8 cellular contexts compared by ENCODE assay signal in the genomic region with DNA sequence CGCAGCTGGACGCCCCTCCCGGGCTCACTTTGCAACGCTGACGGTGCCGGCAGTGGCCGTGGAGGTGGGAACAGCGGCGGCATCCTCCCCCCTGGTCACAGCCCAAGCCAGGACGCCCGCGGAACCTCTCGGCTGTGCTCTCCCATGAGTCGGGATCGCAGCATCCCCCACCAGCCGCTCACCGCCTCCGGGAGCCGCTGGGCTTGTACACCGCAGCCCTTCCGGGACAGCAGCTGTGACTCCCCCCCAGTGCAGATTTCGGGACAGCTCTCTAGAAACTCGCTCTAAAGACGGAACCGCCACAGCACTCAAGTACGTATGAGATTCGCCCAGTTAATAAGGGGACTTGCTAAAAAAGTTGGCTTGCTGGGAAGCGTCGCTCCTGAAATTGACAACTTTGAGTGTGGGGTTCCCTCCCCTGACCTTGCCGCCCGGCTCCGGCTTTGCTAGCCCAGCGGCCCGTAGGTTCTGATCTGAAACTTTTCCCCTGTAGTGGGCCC. TPM values are rescaled to one million over a fixed set of nuclear protein-coding genes. Genes with fewer than 3 reads are reported as not detected.
DNase-seq lines count a peak whose midpoint lies in the region; ATAC-seq, FAIRE-seq and TF ChIP-seq lines count a peak whose summit lies in the region.

No MANE protein-coding gene starts in this region.

- in situ Hi-C loops in KBM-7 (cut with MboI; ENCODE audit: low pct_unique_long_range_greater_than_20kb, low sequenced_read_pairs), result no loop called here

- H3K79me2 ChIP-seq in keratinocyte (ENCODE audit: control insufficient read depth, insufficient read depth, low read length), result no peaks in the 10 kb centered on the region

- H3K4me1 ChIP-seq in BLaER1 (peaks cover 53% of the 10 kb centered on the region), keratinocyte (ENCODE audit: control insufficient read depth, extremely low read depth, insufficient read depth, low read length) (peaks cover 29% of the 10 kb centered on the region), subcutaneous abdominal adipose tissue (ENCODE audit: control insufficient read depth in 5 of 5, insufficient read depth in 5 of 5, low read length in 5 of 5) (peaks cover 0 to 65% (median 59%) of the 10 kb centered on the region in 5 donors)

- TF ChIP-seq CTCF in HL-60 (IDR thresholded peaks at IDR 0.05; ENCODE audit: insufficient read depth, low read length) (no peak), keratinocyte (optimal IDR thresholded peaks at IDR 0.05 in 1 of 3, IDR thresholded peaks at IDR 0.05 in 1 of 3, conservative IDR thresholded peaks at IDR 0.05 in 1 of 3; ENCODE audit: extremely low read depth in 1 of 3, insufficient read depth in 2 of 3, low read length in 3 of 3) (no peak)

- ATAC-seq in HG03095 (IDR thresholded peaks at IDR 0.05; ENCODE audit: unreplicated experiment), result no peak

- peak overlapping the region; percentile 92 for H3K4me2 ChIP-seq in BLaER1
- peak overlapping the region; percentile 100 for H3K4me2 ChIP-seq in keratinocyte (ENCODE audit: control insufficient read depth, extremely low read depth, insufficient read depth, low read depth, low read length)

- H3K27me3 ChIP-seq in BLaER1, result peaks cover 54% of the 10 kb centered on the region
- H3K27me3 ChIP-seq in HL-60 (ENCODE audit: insufficient read depth, poor library complexity, severe bottlenecking), result peaks cover 34% of the 10 kb centered on the region
- H3K27me3 ChIP-seq in keratinocyte (ENCODE audit: control insufficient read depth, extremely low read depth, insufficient read depth, low read length), result peaks cover 42% of the 10 kb centered on the region
- peaks cover 13 to 37% (median 22%) of the 10 kb centered on the region in 5 donors for H3K27me3 ChIP-seq in subcutaneous abdominal adipose tissue (ENCODE audit: control insufficient read depth in 5 of 5, insufficient read depth in 4 of 5, low read length in 5 of 5)

- no peaks in the 10 kb centered on the region for H3K36me3 ChIP-seq in BLaER1
- no peaks in the 10 kb centered on the region for H3K36me3 ChIP-seq in keratinocyte (ENCODE audit: control insufficient read depth in 2 of 2, extremely low read depth in 1 of 2, insufficient read depth in 2 of 2, low read length in 2 of 2)
- H3K36me3 ChIP-seq in subcutaneous abdominal adipose tissue (ENCODE audit: control insufficient read depth in 5 of 5, insufficient read depth in 5 of 5, low read length in 5 of 5), result no peaks in the 10 kb centered on the region

- H4K20me1 ChIP-seq in BLaER1 (peaks cover 46% of the 10 kb centered on the region), keratinocyte (ENCODE audit: control insufficient read depth, extremely low read depth, insufficient read depth, low read length) (no peaks in the 10 kb centered on the region)

- H2AFZ ChIP-seq in keratinocyte (ENCODE audit: control insufficient read depth, low read length), result peak overlapping the region; percentile 92

- H3K4me3 ChIP-seq in BLaER1 (peak overlapping the region; percentile 84), HL-60 (replicated peaks; ENCODE audit: insufficient read depth, low read length) (peak overlapping the region; percentile 85), keratinocyte (ENCODE audit: control insufficient read depth in 2 of 3, extremely low read depth in 1 of 3, insufficient read depth in 2 of 3, low read depth in 1 of 3, low read length in 3 of 3) (peak overlapping the region; percentile 73 to 86 (median 81)), subcutaneous abdominal adipose tissue (ENCODE audit: low read depth in 1 of 5, low read length in 5 of 5) (peak overlapping the region; percentile 83 to 95 (median 91))

- DNase-seq in HL-60 (ENCODE audit: low read depth in 1 of 2, low spot score in 1 of 2) (peak in 1 of 2 experiments; percentile 21), amniotic stem cell (lab: John Stamatoyannopoulos, UW) (peak; percentile 58), keratinocyte (ENCODE audit: low read depth, low spot score) (no peak), dermis blood vessel endothelial cell (no peak), KBM-7 (no peak)

- no peak for FAIRE-seq in keratinocyte (lab: Jason Lieb, UNC)

- dilution Hi-C loops in keratinocyte (cut with MboI; ENCODE audit: extremely low pct_ligation_motif_present, low sequenced_read_pairs), result no loop called here

- H3K9ac ChIP-seq in BLaER1 (peak overlapping the region; percentile 79), keratinocyte (ENCODE audit: control insufficient read depth, extremely low read depth, insufficient read depth, low read length) (peak overlapping the region; percentile 74), subcutaneous abdominal adipose tissue (ENCODE audit: low read length in 5 of 5) (peak overlapping the region; percentile 48 to 93 (median 78))

- no peaks in the 10 kb centered on the region for H3K9me1 ChIP-seq in keratinocyte (ENCODE audit: control insufficient read depth, extremely low read depth, insufficient read depth, low read length)

- no peaks in the 10 kb centered on the region for H3K9me3 ChIP-seq in BLaER1
- H3K9me3 ChIP-seq in keratinocyte (ENCODE audit: control insufficient read depth, low read depth, low read length), result no peaks in the 10 kb centered on the region
- no peaks in the 10 kb centered on the region for H3K9me3 ChIP-seq in subcutaneous abdominal adipose tissue (ENCODE audit: control insufficient read depth in 5 of 5, low read length in 5 of 5)

- H3K27ac ChIP-seq in BLaER1 (no peak overlapping the region), HL-60 (replicated peaks) (peak overlapping the region; percentile 62; the same call in 1 of the 2 replicates), keratinocyte (ENCODE audit: control insufficient read depth, insufficient read depth, low read length) (peak overlapping the region; percentile 14), subcutaneous abdominal adipose tissue (ENCODE audit: low read depth, low read length) (peak overlapping the region; percentile 98)

RNA-seq across cellular contexts. Expression of a gene that starts 0.5 kb away (rescaled TPM):
- 0.13 to 0.16 TPM in 2 of 3 replicates, not detected in the other for polyA plus RNA-seq in keratinocyte
- polyA plus RNA-seq in keratinocyte (2011; ENCODE audit: low read depth), result 0.32 TPM
- polyA plus RNA-seq in keratinocyte (2011; cell fraction: cytosol; rRNA removed), result 0.02 and 0.09 TPM in 2 replicates
- 2.1 and 4.3 TPM in 2 replicates for polyA plus RNA-seq in keratinocyte (2011; cell fraction: nucleus; rRNA removed)
- polyA plus RNA-seq in keratinocyte (2012; ENCODE audit: low replicate concordance), result 0.41 TPM in 1 of 2 replicates, not detected in the other
- 1.1 to 1.2 TPM in 2 of 3 replicates, not detected in the other for polyA minus RNA-seq in keratinocyte
- not detected for polyA minus RNA-seq in keratinocyte (2011; cell fraction: cytosol; rRNA and poly(A)+ RNA removed)
- 13.0 and 21.7 TPM in 2 replicates for polyA minus RNA-seq in keratinocyte (2011; cell fraction: nucleus; rRNA and poly(A)+ RNA removed)
- total RNA-seq in dermis blood vessel endothelial cell, result 0.05 TPM in 1 of 2 replicates, not detected in the other
